In genomic region chr10:110820321-110820814, GRCh38 we compare ENCODE assay signal across 1 cellular context.
TF ChIP-seq lines count a peak whose summit lies in the region.

No MANE protein-coding gene starts in this region.

TF ChIP-seq in IMR-90, 13 proteins besides CTCF, POLR2A, EP300 and RAD21:
- no peak for TF ChIP-seq MAZ (IDR thresholded peaks at IDR 0.05; ENCODE audit: borderline replicate concordance, low read depth, low read length)
- no peak for TF ChIP-seq MXI1 (IDR thresholded peaks at IDR 0.05; ENCODE audit: borderline replicate concordance, low read depth, low read length)
- TF ChIP-seq SMC3 (IDR thresholded peaks at IDR 0.05; ENCODE audit: low read depth, low read length): no peak
- no peak for TF ChIP-seq FOS (IDR thresholded peaks at IDR 0.05; ENCODE audit: low read depth, low read length)
- no peak for TF ChIP-seq USF2 (IDR thresholded peaks at IDR 0.05; ENCODE audit: low read depth, low read length)
- no peak for TF ChIP-seq BHLHE40 (IDR thresholded peaks at IDR 0.05; ENCODE audit: low read depth, low read length)
- TF ChIP-seq MAFK (IDR thresholded peaks at IDR 0.05; ENCODE audit: low read depth, low read length): no peak
- no peak for TF ChIP-seq NFE2L2 (IDR thresholded peaks at IDR 0.05; ENCODE audit: low read depth, low read length)
- no peak for TF ChIP-seq RFX5 (IDR thresholded peaks at IDR 0.05; ENCODE audit: low read depth, low read length)
- TF ChIP-seq CHD1 (IDR thresholded peaks at IDR 0.05; ENCODE audit: low read depth, low read length): no peak
- TF ChIP-seq CEBPB (IDR thresholded peaks at IDR 0.05; ENCODE audit: low read depth, low read length): no peak
- no peak for TF ChIP-seq ELK1 (IDR thresholded peaks at IDR 0.05; ENCODE audit: borderline replicate concordance, low read depth, low read length)
- no peak for TF ChIP-seq RCOR1 (IDR thresholded peaks at IDR 0.05; ENCODE audit: insufficient replicate concordance, low read length)
